Comparison of ENCODE assay signal across 1 cellular context in the genomic region with DNA sequence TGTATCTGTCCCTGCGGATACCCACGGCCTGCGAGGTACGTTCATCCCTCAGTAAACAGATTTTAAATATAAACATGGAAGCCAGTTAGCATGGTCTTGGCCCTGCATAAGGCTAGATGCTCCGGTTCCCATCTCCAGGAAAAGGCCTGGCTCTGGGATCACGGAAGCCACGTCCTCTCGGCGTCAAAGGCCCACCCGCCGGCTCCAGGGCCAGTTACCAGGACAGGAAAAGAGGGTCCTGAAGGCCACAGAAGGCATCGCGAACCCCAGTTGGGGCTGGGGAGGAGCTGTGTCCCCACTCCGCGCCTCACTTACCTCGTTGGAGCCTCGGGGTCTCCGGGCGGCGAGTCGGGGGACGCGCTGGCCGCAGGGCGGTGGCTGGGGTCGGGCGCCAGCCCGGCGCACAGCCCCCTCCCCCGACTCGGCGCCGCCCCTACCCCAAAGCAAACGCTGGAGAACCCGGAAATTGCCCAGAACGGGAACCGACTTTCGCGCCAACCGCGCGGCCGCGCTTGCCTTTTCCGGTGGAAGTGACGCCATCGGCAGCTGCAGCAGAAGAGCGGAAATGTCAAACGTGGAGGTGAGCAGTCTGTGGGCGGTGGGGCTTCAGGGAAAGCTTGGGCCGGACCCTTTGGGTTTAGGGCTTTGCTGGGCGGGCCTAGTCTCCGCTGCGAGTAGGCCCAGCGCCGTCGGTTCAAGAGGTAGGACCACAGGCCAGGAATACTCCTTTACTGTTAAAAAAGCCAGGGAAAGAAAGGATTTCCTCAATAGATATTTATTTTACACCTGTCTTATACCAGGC.
TF ChIP-seq lines count a peak whose summit lies in the region.

TOPBP1 (minus strand) TSS at position 488 of the 802 bp plus-strand sequence. CDS start 814 bp downstream, outside the sequence.

TF ChIP-seq in IMR-90, 13 proteins besides CTCF, POLR2A, EP300 and RAD21 (continued from another document):
- no peak for TF ChIP-seq ELK1 (IDR thresholded peaks at IDR 0.05; ENCODE audit: borderline replicate concordance, low read depth, low read length)
TF ChIP-seq in IMR-90: peak in this region for 2.
